1 cellular context compared by ENCODE assay signal in genomic region chr1:147242449-147243227, GRCh38.
TF ChIP-seq lines count a peak whose summit lies in the region.

CHD1L (plus strand) TSS chr1:147242684; CDS start chr1:147242704, 20 bp downstream.

TF ChIP-seq in K562, 482 proteins besides CTCF, POLR2A, EP300 and RAD21 (continued from another document and continues in another):
- TF ChIP-seq HMGXB4 (CRISPR knock-in tag; IDR thresholded peaks at IDR 0.05) = peak; percentile 92
- TF ChIP-seq CREB3L1 (IDR thresholded peaks at IDR 0.05; ENCODE audit: borderline replicate concordance, low read depth) = peak; percentile 33; the same call in 1 of the 2 replicates
- no peak for TF ChIP-seq ZNF280A (IDR thresholded peaks at IDR 0.05; ENCODE audit: low read depth, partially characterized antibody)
- TF ChIP-seq KDM2B (CRISPR knock-in tag; IDR thresholded peaks at IDR 0.05) = peak; percentile 41; the same call in 1 of the 2 replicates
- TF ChIP-seq TFAP4 (CRISPR knock-in tag; IDR thresholded peaks at IDR 0.05; ENCODE audit: borderline replicate concordance) = peak; percentile 58
- peak; percentile 94 for TF ChIP-seq CTBP1 (IDR thresholded peaks at IDR 0.05; ENCODE audit: borderline replicate concordance)
- TF ChIP-seq POLR2G (IDR thresholded peaks at IDR 0.05; ENCODE audit: low read depth, low read length) = peak; percentile 97
- no peak for TF ChIP-seq C11orf30 (IDR thresholded peaks at IDR 0.05; ENCODE audit: low read depth)
- TF ChIP-seq MTA2 (IDR thresholded peaks at IDR 0.05; ENCODE audit: low read depth) = no peak
- no peak for TF ChIP-seq HDAC6 (IDR thresholded peaks at IDR 0.05; ENCODE audit: low read depth, low read length)
- peak; percentile 96 for TF ChIP-seq ZFX (CRISPR knock-in tag; IDR thresholded peaks at IDR 0.05)
- 0 out of 2 replicates have a peak, but pooled peaks have one; percentile 21 for TF ChIP-seq NBN (IDR thresholded peaks at IDR 0.05; ENCODE audit: low read depth)
- peak; percentile 32; the same call in 1 of the 2 replicates for TF ChIP-seq ZNF589 (CRISPR knock-in tag; IDR thresholded peaks at IDR 0.05; ENCODE audit: low read depth)
- TF ChIP-seq FOXK1 (CRISPR knock-in tag; IDR thresholded peaks at IDR 0.05; ENCODE audit: borderline replicate concordance) = 0 out of 2 replicates have a peak, but pooled peaks have one; percentile 51
- TF ChIP-seq HIVEP1 (CRISPR knock-in tag; IDR thresholded peaks at IDR 0.05) = peak; percentile 27; the same call in 1 of the 2 replicates
- TF ChIP-seq E2F3 (CRISPR knock-in tag; IDR thresholded peaks at IDR 0.05) = peak; percentile 72; the same call in 1 of the 2 replicates
- TF ChIP-seq RBM25 (IDR thresholded peaks at IDR 0.05; ENCODE audit: low read depth, low read length, severe bottlenecking) = peak; percentile 11
- peak; percentile 78; the same call in 1 of the 2 replicates for TF ChIP-seq ETV5 (CRISPR knock-in tag; IDR thresholded peaks at IDR 0.05; ENCODE audit: low read depth)
- TF ChIP-seq PHF20 (IDR thresholded peaks at IDR 0.05; ENCODE audit: partially characterized antibody) = peak; percentile 42
- peak in 1 of 2 experiments; percentile 84; a peak in 2 of 4 replicates for TF ChIP-seq NONO (IDR thresholded peaks at IDR 0.05; ENCODE audit: low read depth in 2 of 2, low read length in 1 of 2)
- peak; percentile 83 for TF ChIP-seq ARID2 (IDR thresholded peaks at IDR 0.05)
- peak; percentile 65; the same call in 1 of the 2 replicates for TF ChIP-seq FOXJ2 (tag; IDR thresholded peaks at IDR 0.05)
- TF ChIP-seq TEAD4 (IDR thresholded peaks at IDR 0.05; ENCODE audit: low read length) = no peak
- TF ChIP-seq TEAD4 (CRISPR knock-in tag; IDR thresholded peaks at IDR 0.05; ENCODE audit: borderline replicate concordance) = 0 out of 2 replicates have a peak, but pooled peaks have one; percentile 39
- peak; percentile 86 for TF ChIP-seq SUPT5H (IDR thresholded peaks at IDR 0.05)
- 0 out of 2 replicates have a peak, but pooled peaks have one; percentile 5 for TF ChIP-seq CAMTA2 (CRISPR knock-in tag; conservative IDR thresholded peaks at IDR 0.05)
- 0 out of 2 replicates have a peak, but pooled peaks have one; percentile 35 for TF ChIP-seq BRD4 (IDR thresholded peaks at IDR 0.05)
- TF ChIP-seq ERF (CRISPR knock-in tag; IDR thresholded peaks at IDR 0.05) = peak; percentile 95
- peak; percentile 90 for TF ChIP-seq XRCC5 (IDR thresholded peaks at IDR 0.05; ENCODE audit: low read depth, low read length)
- TF ChIP-seq FOXA3 (CRISPR knock-in tag; conservative IDR thresholded peaks at IDR 0.05 in 1 of 2, IDR thresholded peaks at IDR 0.05 in 1 of 2) = 0 out of 4 replicates have a peak, but pooled peaks of 1 of the 2 experiments have one; percentile 0
- TF ChIP-seq NCOA1 (IDR thresholded peaks at IDR 0.05; ENCODE audit: low read depth) = no peak
- TF ChIP-seq UBTF (IDR thresholded peaks at IDR 0.05; ENCODE audit: borderline replicate concordance in 1 of 2, low read depth in 2 of 2, low read length in 2 of 2) = peak; percentile 80 to 94
- peak in 1 of 2 experiments; percentile 77; a peak in 2 of 4 replicates for TF ChIP-seq RCOR1 (IDR thresholded peaks at IDR 0.05; ENCODE audit: borderline replicate concordance in 1 of 2, low read depth in 2 of 2, low read length in 2 of 2)
- TF ChIP-seq MAZ (CRISPR knock-in tag; conservative IDR thresholded peaks at IDR 0.05 in 1 of 2, IDR thresholded peaks at IDR 0.05 in 1 of 2) = peak; percentile 91 to 95
- TF ChIP-seq ZNF830 (CRISPR knock-in tag; IDR thresholded peaks at IDR 0.05) = no peak
- TF ChIP-seq ZNF76 (CRISPR knock-in tag; IDR thresholded peaks at IDR 0.05; ENCODE audit: borderline replicate concordance) = 0 out of 2 replicates have a peak, but pooled peaks have one; percentile 30
- no peak for TF ChIP-seq ELK1 (CRISPR knock-in tag; IDR thresholded peaks at IDR 0.05)
- TF ChIP-seq POLR2B (IDR thresholded peaks at IDR 0.05; ENCODE audit: low read depth, partially characterized antibody) = peak; percentile 77
- TF ChIP-seq RBFOX2 (IDR thresholded peaks at IDR 0.05; ENCODE audit: low read depth, low read length) = peak; percentile 96
- TF ChIP-seq ZFP36 (IDR thresholded peaks at IDR 0.05; ENCODE audit: low read depth, low read length, partially characterized antibody) = peak; percentile 3
- peak in 1 of 2 experiments; percentile 36; a peak in 2 of 4 replicates for TF ChIP-seq KDM4B (IDR thresholded peaks at IDR 0.05; ENCODE audit: borderline replicate concordance in 2 of 2, low read depth in 1 of 2)
- no peak for TF ChIP-seq SNIP1 (IDR thresholded peaks at IDR 0.05; ENCODE audit: low read depth)
- TF ChIP-seq REST (CRISPR knock-in tag; IDR thresholded peaks at IDR 0.05; ENCODE audit: low read depth) = 0 out of 2 replicates have a peak, but pooled peaks have one; percentile 68
- TF ChIP-seq ZNF124 (CRISPR knock-in tag; IDR thresholded peaks at IDR 0.05) = 0 out of 2 replicates have a peak, but pooled peaks have one; percentile 34
- no peak for TF ChIP-seq NCOA2 (IDR thresholded peaks at IDR 0.05; ENCODE audit: partially characterized antibody in 2 of 2)
- peak; percentile 83 for TF ChIP-seq JUND (IDR thresholded peaks at IDR 0.05; ENCODE audit: borderline replicate concordance, low read depth, low read length)
- TF ChIP-seq JUND (tag; IDR thresholded peaks at IDR 0.05; ENCODE audit: borderline replicate concordance, low read depth, low read length) = peak; percentile 41; the same call in 1 of the 3 replicates
- TF ChIP-seq SRSF1 (IDR thresholded peaks at IDR 0.05; ENCODE audit: low read depth, low read length) = no peak
- TF ChIP-seq MXI1 (IDR thresholded peaks at IDR 0.05; ENCODE audit: low read depth, low read length) = peak; percentile 44; the same call in 1 of the 2 replicates
- peak in 1 of 2 experiments; percentile 55; a peak in 1 of 4 replicates for TF ChIP-seq TEAD1 (CRISPR knock-in tag; IDR thresholded peaks at IDR 0.05)
- TF ChIP-seq ZNF57 (CRISPR knock-in tag; IDR thresholded peaks at IDR 0.05) = 0 out of 2 replicates have a peak, but pooled peaks have one; percentile 41
- peak; percentile 56 for TF ChIP-seq HCFC1 (IDR thresholded peaks at IDR 0.05; ENCODE audit: low read depth, low read length)
- no peak for TF ChIP-seq ELF2 (CRISPR knock-in tag; IDR thresholded peaks at IDR 0.05)
- TF ChIP-seq NRF1 (conservative IDR thresholded peaks at IDR 0.05 in 1 of 2, IDR thresholded peaks at IDR 0.05 in 1 of 2) = peak; percentile 87 to 89
- peak; percentile 41 for TF ChIP-seq HNRNPK (IDR thresholded peaks at IDR 0.05; ENCODE audit: low read depth, low read length, poor library complexity, severe bottlenecking)
- TF ChIP-seq ESRRA (IDR thresholded peaks at IDR 0.05; ENCODE audit: borderline replicate concordance, low read depth) = 0 out of 2 replicates have a peak, but pooled peaks have one; percentile 8
- no peak for TF ChIP-seq ID3 (CRISPR knock-in tag; IDR thresholded peaks at IDR 0.05)
- 0 out of 2 replicates have a peak, but pooled peaks have one; percentile 15 for TF ChIP-seq ID3 (tag; IDR thresholded peaks at IDR 0.05)
- TF ChIP-seq CBX1 (IDR thresholded peaks at IDR 0.05; ENCODE audit: low read depth) = peak; percentile 83; the same call in 1 of the 2 replicates
- TF ChIP-seq U2AF1 (optimal IDR thresholded peaks at IDR 0.05; ENCODE audit: low read depth, low read length) = peak; percentile 83
- TF ChIP-seq CXXC5 (CRISPR knock-in tag; IDR thresholded peaks at IDR 0.05) = peak; percentile 71
- no peak for TF ChIP-seq ZNF79 (CRISPR knock-in tag; IDR thresholded peaks at IDR 0.05; ENCODE audit: low read depth)
